In the genomic region with DNA sequence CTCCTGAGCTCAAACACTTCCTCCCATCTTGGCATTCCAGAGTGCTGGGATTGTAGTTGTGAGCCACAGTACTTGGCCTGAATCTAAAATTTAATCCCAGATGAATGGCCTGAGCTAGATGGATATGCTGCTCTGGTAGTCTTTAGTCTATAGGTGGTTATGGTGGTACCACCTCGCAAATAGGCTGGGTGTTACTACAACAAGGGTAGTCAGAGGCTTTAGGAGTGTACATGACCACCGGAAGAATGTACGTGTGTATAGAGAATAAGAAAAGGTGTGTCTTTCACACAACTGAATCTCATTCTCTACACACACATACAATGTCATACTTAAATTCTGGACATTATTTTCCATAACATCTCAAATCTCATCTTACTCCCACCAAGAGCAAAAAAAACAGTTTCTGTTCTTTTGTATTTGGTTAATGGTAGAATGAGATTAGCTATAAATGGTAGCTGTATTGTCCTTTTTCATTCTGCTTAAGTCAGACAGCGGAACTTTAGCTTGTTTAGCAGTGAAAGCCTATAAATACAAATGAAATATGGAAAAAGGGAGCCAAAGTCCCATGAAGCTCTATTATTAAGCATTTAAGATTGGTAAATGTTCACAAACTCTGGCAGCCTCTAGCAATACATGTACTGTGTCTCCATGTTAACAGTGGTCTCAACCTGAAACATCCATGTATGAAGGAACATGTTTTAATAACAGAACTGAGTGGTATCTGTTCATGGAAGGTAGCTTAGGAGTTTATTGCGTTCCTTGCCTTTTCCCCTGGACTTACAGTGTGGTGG, we compare ENCODE assay signal across 1 cellular context.
TF ChIP-seq lines count a peak whose summit lies in the region.

No MANE protein-coding gene starts in this region.

TF ChIP-seq in HepG2, 621 proteins besides CTCF, POLR2A, EP300 and RAD21:
- TF ChIP-seq ZNF841 (CRISPR knock-in tag; IDR thresholded peaks at IDR 0.05; ENCODE audit: borderline replicate concordance), result no peak
- TF ChIP-seq, protein P1, sequence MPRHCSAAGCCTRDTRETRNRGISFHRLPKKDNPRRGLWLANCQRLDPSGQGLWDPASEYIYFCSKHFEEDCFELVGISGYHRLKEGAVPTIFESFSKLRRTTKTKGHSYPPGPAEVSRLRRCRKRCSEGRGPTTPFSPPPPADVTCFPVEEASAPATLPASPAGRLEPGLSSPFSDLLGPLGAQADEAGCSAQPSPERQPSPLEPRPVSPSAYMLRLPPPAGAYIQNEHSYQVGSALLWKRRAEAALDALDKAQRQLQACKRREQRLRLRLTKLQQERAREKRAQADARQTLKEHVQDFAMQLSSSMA (CRISPR knock-in tag; IDR thresholded peaks at IDR 0.05), result no peak
- TF ChIP-seq, protein P2, sequence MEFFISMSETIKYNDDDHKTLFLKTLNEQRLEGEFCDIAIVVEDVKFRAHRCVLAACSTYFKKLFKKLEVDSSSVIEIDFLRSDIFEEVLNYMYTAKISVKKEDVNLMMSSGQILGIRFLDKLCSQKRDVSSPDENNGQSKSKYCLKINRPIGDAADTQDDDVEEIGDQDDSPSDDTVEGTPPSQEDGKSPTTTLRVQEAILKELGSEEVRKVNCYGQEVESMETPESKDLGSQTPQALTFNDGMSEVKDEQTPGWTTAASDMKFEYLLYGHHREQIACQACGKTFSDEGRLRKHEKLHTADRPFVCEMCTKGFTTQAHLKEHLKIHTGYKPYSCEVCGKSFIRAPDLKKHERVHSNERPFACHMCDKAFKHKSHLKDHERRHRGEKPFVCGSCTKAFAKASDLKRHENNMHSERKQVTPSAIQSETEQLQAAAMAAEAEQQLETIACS (CRISPR knock-in tag; IDR thresholded peaks at IDR 0.05), result no peak
- no peak for TF ChIP-seq ZNF672 (CRISPR knock-in tag; IDR thresholded peaks at IDR 0.05)
- TF ChIP-seq ZNF431 (CRISPR knock-in tag; IDR thresholded peaks at IDR 0.05; ENCODE audit: borderline replicate concordance, low read depth), result no peak
- TF ChIP-seq FOXJ3 (CRISPR knock-in tag; IDR thresholded peaks at IDR 0.05; ENCODE audit: borderline replicate concordance), result no peak
- no peak for TF ChIP-seq ZNF24 (IDR thresholded peaks at IDR 0.05)
- no peak for TF ChIP-seq SRSF9 (IDR thresholded peaks at IDR 0.05; ENCODE audit: borderline replicate concordance, insufficient read depth, low read depth, low read length, poor library complexity, severe bottlenecking)
- TF ChIP-seq ZNF317 (CRISPR knock-in tag; IDR thresholded peaks at IDR 0.05), result no peak
- TF ChIP-seq TCF7L2 (IDR thresholded peaks at IDR 0.05; ENCODE audit: low read depth, low read length), result no peak
